Comparison of ENCODE assay signal across 9 cellular contexts in the genomic region with DNA sequence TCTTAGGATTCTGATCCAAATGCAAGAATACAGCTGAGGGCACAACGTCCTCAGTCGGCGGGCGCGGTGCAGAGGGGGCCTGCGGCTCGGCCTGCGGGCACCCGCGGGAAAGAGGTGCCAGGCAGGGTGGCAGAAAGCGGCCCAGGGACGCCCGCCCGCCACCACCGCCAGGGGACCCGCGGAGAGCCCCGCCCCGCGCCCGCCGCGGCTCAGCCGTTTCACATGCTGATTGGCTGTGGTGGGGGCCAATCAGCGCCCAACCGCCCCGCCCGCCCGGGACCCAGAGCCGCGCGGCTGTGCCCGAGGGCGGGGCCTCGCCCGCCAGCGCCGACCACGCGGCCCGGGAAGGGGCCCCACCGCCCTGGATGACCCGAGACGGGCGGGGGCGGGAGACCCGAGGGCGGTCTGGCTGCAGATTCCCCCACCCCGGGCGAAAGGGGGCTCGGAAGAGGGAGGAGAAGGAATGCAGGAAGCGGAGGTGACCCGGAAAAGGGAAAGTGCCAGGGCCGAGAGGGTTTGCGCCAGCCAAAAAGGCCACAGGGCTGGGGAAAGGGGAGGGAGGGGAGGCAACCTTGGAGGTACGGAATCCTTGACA.
A peak's percentile ranks its signal among the peaks of the same experiment; 100 is the strongest.
DNase-seq lines count a peak whose midpoint lies in the region; ATAC-seq and TF ChIP-seq lines count a peak whose summit lies in the region.
"Had no signal": no experiment of that assay in that cellular context is flagged by ENCODE, and none has a peak within 500 bp of the region (broad histone marks: within the 10 kb centered on the region; RNA-seq: fewer than 3 reads in every experiment).

No MANE protein-coding gene starts in this region.

- peak; percentile 92 for DNase-seq in Ammon's horn (ENCODE audit: low spot score)
- DNase-seq in NCI-H345 (lab: John Stamatoyannopoulos, UW) = peak; percentile 92
- DNase-seq in activated CD4-positive, alpha-beta T cell treated with anti-CD3 and anti-CD28 coated beads for 24 hours (ENCODE audit: low read depth in 2 of 2) = peak; percentile 85 to 90
- DNase-seq in choroid plexus epithelial cell (ENCODE audit: low read depth) = peak; percentile 86
- peak; percentile 92 for DNase-seq in stimulated activated CD4-positive, alpha-beta T cell treated with anti-CD3 and anti-CD28 coated beads, Interleukin-1b, Interleukin-23, amount 100 ng/mL, for 48 hours

- H3K27ac ChIP-seq in layer of hippocampus (ENCODE audit: low read depth, low read length) = peak overlapping the region; percentile 85
- H3K27ac ChIP-seq: SJCRH30 had no signal

- H3K27me3 ChIP-seq in layer of hippocampus (ENCODE audit: control insufficient read depth, insufficient read depth, low read length) = no peaks in the 10 kb centered on the region
- H3K27me3 ChIP-seq: SJCRH30 had no signal

- TF ChIP-seq CTCF in choroid plexus epithelial cell (conservative IDR thresholded peaks at IDR 0.05; ENCODE audit: low read depth, low read length) = no peak

- peak overlapping the region; percentile 71 for H3K4me3 ChIP-seq in choroid plexus epithelial cell (ENCODE audit: low read depth, low read length)
- H3K4me3 ChIP-seq: SJCRH30 had no signal

- ATAC-seq in GM19025 (IDR thresholded peaks at IDR 0.05; ENCODE audit: low read depth, unreplicated experiment) (peak; percentile 99), HG03175 (IDR thresholded peaks at IDR 0.05; ENCODE audit: unreplicated experiment) (peak; percentile 98)

Comparison
In these comparisons a context has a peak if more than half of its experiments do, and no peak if none do; other contexts are left out.
1. Peak in every context shown above with its lines: DNase-seq, ATAC-seq, H3K4me3 ChIP-seq and H3K27ac ChIP-seq.